In the genomic region with DNA sequence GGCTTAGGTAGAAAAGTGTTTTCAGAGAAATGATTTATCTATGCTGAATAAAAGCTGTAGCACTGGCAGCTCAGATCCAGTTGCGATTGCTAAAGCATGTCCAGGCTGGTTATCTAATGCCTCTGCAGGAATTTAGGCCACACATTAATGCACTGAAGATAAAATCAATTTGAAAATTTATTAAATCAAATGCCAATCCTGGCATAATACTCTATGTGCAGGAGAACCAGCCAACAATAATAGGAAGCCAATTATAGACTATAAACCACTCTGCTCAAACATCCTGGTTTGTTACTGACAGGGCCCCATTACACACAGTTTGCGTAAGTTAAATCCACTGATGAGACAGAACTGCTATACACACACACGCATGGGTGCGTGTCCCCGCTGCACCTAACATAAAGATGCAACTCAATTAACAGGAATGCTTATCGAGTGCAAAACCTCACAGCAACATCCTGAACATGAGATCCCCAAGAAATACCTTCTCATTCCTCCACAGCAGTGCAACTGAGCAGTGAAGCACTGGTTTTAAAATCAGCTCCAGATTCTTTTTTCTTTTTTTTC, we compare ENCODE assay signal across 27 cellular contexts. TPM values are rescaled to one million over a fixed set of nuclear protein-coding genes. Genes with fewer than 3 reads are reported as not detected.
A peak's percentile ranks its signal among the peaks of the same experiment; 100 is the strongest.
DNase-seq lines count a peak whose midpoint lies in the region; ATAC-seq and TF ChIP-seq lines count a peak whose summit lies in the region.
"Had no signal": no experiment of that assay in that cellular context is flagged by ENCODE, and none has a peak within 500 bp of the region (broad histone marks: within the 10 kb centered on the region; RNA-seq: fewer than 3 reads in every experiment).

No MANE protein-coding gene starts in this region.

- H3K79me2 ChIP-seq in osteoblast (ENCODE audit: insufficient read depth, low read length), result no peaks in the 10 kb centered on the region

- no peaks in the 10 kb centered on the region for H4K20me1 ChIP-seq in osteoblast (ENCODE audit: insufficient read depth, low read length)

- TF ChIP-seq POLR2A in esophagus muscularis mucosa (IDR thresholded peaks at IDR 0.05; ENCODE audit: low read depth), result no peak

- H3K4me3 ChIP-seq in SK-N-MC, result no peak overlapping the region
- H3K4me3 ChIP-seq in osteoblast (ENCODE audit: insufficient read depth, low read length), result no peak overlapping the region
- no peak overlapping the region for H3K4me3 ChIP-seq in esophagus muscularis mucosa
- H3K4me3 ChIP-seq: cardiac muscle cell, heart right ventricle, suprapubic skin had no signal

- no peak for TF ChIP-seq CTCF in osteoblast (IDR thresholded peaks at IDR 0.05; ENCODE audit: extremely low read depth, low read depth, low read length)
- TF ChIP-seq CTCF in esophagus muscularis mucosa (IDR thresholded peaks at IDR 0.05), result no peak

- no peak overlapping the region for H3K9ac ChIP-seq in SK-N-MC (ENCODE audit: insufficient read length)

- ATAC-seq in esophagus mucosa (peak; percentile 65), HG02981 (IDR thresholded peaks at IDR 0.05; ENCODE audit: unreplicated experiment) (no peak)
- ATAC-seq: activated CD8-positive, alpha-beta T cell treated with anti-CD3 and anti-CD28 coated beads for 36 hours; HCT116; heart right ventricle; stimulated activated effector memory CD8-positive, alpha-beta T cell treated with anti-CD3 and anti-CD28 coated beads, Interleukin-12 subunit alpha, Interleukin-12 subunit beta, amount 100 ng/mL, for 72 hours; T-cell had no signal

- H3K36me3 ChIP-seq in SK-N-MC (ENCODE audit: insufficient read depth, low read length), result no peaks in the 10 kb centered on the region
- H3K36me3 ChIP-seq in osteoblast (ENCODE audit: insufficient read depth, low read length), result no peaks in the 10 kb centered on the region
- no peaks in the 10 kb centered on the region for H3K36me3 ChIP-seq in esophagus muscularis mucosa
- H3K36me3 ChIP-seq: cardiac muscle cell, heart right ventricle, suprapubic skin had no signal

- peak overlapping the region; percentile 41 for H3K4me2 ChIP-seq in osteoblast (ENCODE audit: insufficient read depth, low read length)

- DNase-seq in NCI-H1105 treated with DMSO at 0.1 percent for 48 hours (lab: John Stamatoyannopoulos, UW) (peak; percentile 16), NCI-H1105 (lab: John Stamatoyannopoulos, UW) (no peak), SK-N-MC (ENCODE audit: low read depth, low spot score) (no peak), osteoblast (ENCODE audit: insufficient read length, low spot score, missing footprints) (peak; percentile 19), NCI-H2171 treated with DMSO at 0.1 percent for 48 hours (lab: John Stamatoyannopoulos, UW) (no peak), esophagus muscularis mucosa (ENCODE audit: extremely low spot score) (no peak)
- DNase-seq: 8988T; activated CD4-positive, alpha-beta T cell treated with anti-CD3 and anti-CD28 coated beads for 1 hour; activated CD8-positive, alpha-beta T cell treated with anti-CD3 and anti-CD28 coated beads for 36 hours; activated gamma-delta T cell treated with Interleukin-2 at 50 U/mL for 16 hours; amniotic stem cell; CD8-positive, alpha-beta memory T cell; DMS153; heart right ventricle; mesendoderm; naive B cell; NCI-H1694 treated with DMSO at 0.1 percent for 48 hours; nucleus accumbens; SHP77; small intestine; T-cell had no signal

- H3K27me3 ChIP-seq in osteoblast (ENCODE audit: insufficient read depth, low read length) (no peaks in the 10 kb centered on the region), esophagus muscularis mucosa (no peaks in the 10 kb centered on the region)
- H3K27me3 ChIP-seq: cardiac muscle cell, heart right ventricle, suprapubic skin had no signal

- H3K9me3 ChIP-seq in SK-N-MC (ENCODE audit: low read depth, low read length) (no peaks in the 10 kb centered on the region), osteoblast (ENCODE audit: low read depth, low read length) (no peaks in the 10 kb centered on the region), esophagus muscularis mucosa (no peaks in the 10 kb centered on the region)
- H3K9me3 ChIP-seq: suprapubic skin had no signal

- TF ChIP-seq EP300 in esophagus muscularis mucosa (IDR thresholded peaks at IDR 0.05), result no peak

- peaks cover 9% of the 10 kb centered on the region for H3K4me1 ChIP-seq in osteoblast (ENCODE audit: insufficient read depth, low read length)
- H3K4me1 ChIP-seq in esophagus muscularis mucosa, result no peaks in the 10 kb centered on the region
- H3K4me1 ChIP-seq: heart right ventricle had no signal

- no peak overlapping the region for H2AFZ ChIP-seq in osteoblast (ENCODE audit: low read length)

- intact Hi-C loops in esophagus muscularis mucosa (cut with DNase I), result no loop called here

- WGBS in esophagus muscularis mucosa, result 83% methylated on average over 6 of the region's 6 CpGs

- H3K27ac ChIP-seq in SK-N-MC (0 out of 2 replicates have a peak overlapping the region, but pooled peaks have one; percentile 7), osteoblast (ENCODE audit: low read depth, low read length) (no peak overlapping the region), esophagus muscularis mucosa (replicated peaks in 1 of 4) (no peak overlapping the region)
- H3K27ac ChIP-seq: cardiac muscle cell, heart right ventricle, suprapubic skin had no signal

RNA-seq across cellular contexts. Expression of a gene that starts 40.6 kb away (rescaled TPM):
- total RNA-seq in esophagus mucosa (100 TPM), osteoblast (539 and 568 TPM in 2 replicates), esophagus muscularis mucosa (100 to 1,000 TPM; 160 to 241 (median 173) TPM)

Comparison
In these comparisons a context has a peak if more than half of its experiments do, and no peak if none do; other contexts are left out.
1. DNase-seq: peak in NCI-H1105 treated with DMSO at 0.1 percent for 48 hours (single experiment) and osteoblast (single experiment); none in NCI-H1105 (single experiment), SK-N-MC (single experiment), NCI-H2171 treated with DMSO at 0.1 percent for 48 hours (single experiment) and esophagus muscularis mucosa (single experiment).